ENCODE assay signal across 16 cellular contexts in genomic region chr11:71794386-71795040, GRCh38. TPM values are rescaled to one million over a fixed set of nuclear protein-coding genes. Genes with fewer than 3 reads are reported as not detected.
A peak's percentile ranks its signal among the peaks of the same experiment; 100 is the strongest.
DNase-seq lines count a peak whose midpoint lies in the region; ATAC-seq, FAIRE-seq and TF ChIP-seq lines count a peak whose summit lies in the region.
"Not testable (repeated sequence)": the region's sequence is repeated elsewhere in the genome, so short reads cannot be mapped to it uniquely, and the experiment has no call there.
"Had no signal": no experiment of that assay in that cellular context is flagged by ENCODE, and none has a peak within 500 bp of the region (broad histone marks: within the 10 kb centered on the region; RNA-seq: fewer than 3 reads in every experiment).

No MANE protein-coding gene starts in this region.

- peak overlapping the region; percentile 68 for H3K27ac Mint-ChIP-seq in activated T-helper 17 cell treated with anti-CD3 and anti-CD28 coated beads, Interleukin-2, amount 50 U/mL, for 72 hours
- not testable (repeated sequence) for H3K27ac Mint-ChIP-seq in osteocyte (ENCODE audit: unreplicated experiment)

- in situ Hi-C loops in ACHN (cut with HindIII; ENCODE audit: low pct_ligation_motif_present, low pct_unique_long_range_greater_than_20kb, low sequenced_read_pairs), result not testable (repeated sequence)

- not testable (repeated sequence) for H3K27me3 Mint-ChIP-seq in activated T-helper 17 cell treated with anti-CD3 and anti-CD28 coated beads, Interleukin-2, amount 50 U/mL, for 72 hours; osteocyte (ENCODE audit: unreplicated experiment)

- H3K9me3 Mint-ChIP-seq in activated T-helper 17 cell treated with anti-CD3 and anti-CD28 coated beads, Interleukin-2, amount 50 U/mL, for 72 hours; osteocyte (ENCODE audit: unreplicated experiment): not testable (repeated sequence)

- peak; percentile 84 for FAIRE-seq in RCC 7860 (lab: Jason Lieb, UNC)

- not testable (repeated sequence) for ATAC-seq in activated T-helper 17 cell treated with anti-CD3 and anti-CD28 coated beads, Interleukin-2, amount 50 U/mL, for 72 hours (replicated peaks)

- not testable (repeated sequence) for H3K4me3 ChIP-seq in choroid plexus epithelial cell (ENCODE audit: low read depth, low read length)

- DNase-seq in ACHN (peak; percentile 73), EH (ENCODE audit: low read depth) (peak; percentile 95), HS-5 (ENCODE audit: low read depth) (peak; percentile 63), RCC 7860 (ENCODE audit: low spot score) (peak; percentile 84), choroid plexus epithelial cell (ENCODE audit: low read depth) (peak; percentile 75), foreskin melanocyte (peak; percentile 60), osteocyte (ENCODE audit: extremely low spot score, unreplicated experiment) (peak; percentile 73)

- H3K4me3 Mint-ChIP-seq in activated T-helper 17 cell treated with anti-CD3 and anti-CD28 coated beads, Interleukin-2, amount 50 U/mL, for 72 hours; osteocyte (ENCODE audit: unreplicated experiment): not testable (repeated sequence)

- TF ChIP-seq CTCF in choroid plexus epithelial cell (conservative IDR thresholded peaks at IDR 0.05; ENCODE audit: low read depth, low read length); osteocyte (IDR thresholded peaks at IDR 0.05): not testable (repeated sequence)

- H3K4me1 Mint-ChIP-seq in activated T-helper 17 cell treated with anti-CD3 and anti-CD28 coated beads, Interleukin-2, amount 50 U/mL, for 72 hours; osteocyte (ENCODE audit: unreplicated experiment): not testable (repeated sequence)

- not testable (repeated sequence) for H3K36me3 Mint-ChIP-seq in activated T-helper 17 cell treated with anti-CD3 and anti-CD28 coated beads, Interleukin-2, amount 50 U/mL, for 72 hours (ENCODE audit: low read depth); osteocyte (ENCODE audit: unreplicated experiment)

RNA-seq across cellular contexts. Expression of gene DEFB108B, which starts 38.5 kb away (rescaled TPM):
- not detected for total RNA-seq in activated T-helper 17 cell treated with anti-CD3 and anti-CD28 coated beads, Interleukin-2, amount 50 U/mL, for 72 hours
- total RNA-seq in osteocyte, result not detected in 2 replicates
- total RNA-seq: activated CD8-positive, alpha-beta T cell treated with anti-CD3 and anti-CD28 coated beads, Interleukin-2, amount 10 ng/mL, durations not matched to agents 7 days and 5 days; CD4-positive, CD25-positive, alpha-beta regulatory T cell; epithelial cell of proximal tubule; natural killer cell; pancreas; right cardiac atrium; Right ventricle myocardium inferior; tibial nerve had no signal
